28 cellular contexts compared by ENCODE assay signal in the genomic region with DNA sequence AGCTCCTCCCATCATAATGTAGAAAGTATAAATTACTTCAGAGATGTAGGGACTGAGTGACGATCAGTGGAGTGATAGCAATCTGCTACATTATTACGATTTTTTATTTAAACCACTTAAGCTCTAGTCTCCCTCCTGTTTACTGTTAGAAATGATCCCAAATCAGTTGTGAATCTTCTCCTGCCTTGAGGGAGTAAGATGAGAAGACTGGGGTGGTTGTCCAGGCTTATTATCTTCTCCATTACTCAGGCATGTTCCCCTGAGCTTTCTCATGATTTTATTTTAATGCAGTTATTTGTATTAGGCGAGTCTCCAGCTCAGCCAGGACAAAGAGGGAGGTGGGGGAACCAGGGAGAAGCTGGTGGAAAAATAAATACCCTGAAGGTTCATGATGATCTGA.
"Had no signal": no experiment of that assay in that cellular context is flagged by ENCODE, and none has a peak within 500 bp of the region (broad histone marks: within the 10 kb centered on the region; RNA-seq: fewer than 3 reads in every experiment).

No MANE protein-coding gene starts in this region.

- DNase-seq: activated CD4-positive, alpha-beta T cell treated with anti-CD3 and anti-CD28 coated beads, Interleukin-2, amount 50 U/mL, for 1 hour; activated CD4-positive, CD25-positive, alpha-beta regulatory T cell treated with anti-CD3 and anti-CD28 coated beads, Interleukin-2, amount 50 U/mL, for 72 hours; activated CD8-positive, alpha-beta T cell treated with anti-CD3 and anti-CD28 coated beads, Interleukin-2, amount 10 ng/mL, durations not matched to agents 7 days and 5 days; activated gamma-delta T cell treated with Interleukin-2 at 50 U/mL for 16 hours; activated T-cell treated with anti-CD3 and anti-CD28 coated beads, Interleukin-2, amount 50 U/mL, for 1 hour; aorta; brain microvascular endothelial cell; caudate nucleus; dermis blood vessel endothelial cell; effector CD8-positive, alpha-beta T cell; foreskin keratinocyte; hypothalamus; left ventricle myocardium superior; mammary epithelial cell; midbrain; natural killer cell; occipital lobe; retina; sigmoid colon; stimulated activated CD4-positive, alpha-beta T cell treated with anti-CD3 and anti-CD28 coated beads, Interleukin-15, amount 100 ng/mL, for 24 hours; stomach; transverse colon; WERI-Rb-1 had no signal

- H3K4me3 ChIP-seq: sigmoid colon, smooth muscle cell, stomach, suprapubic skin, transverse colon had no signal

- H3K36me3 ChIP-seq: brain microvascular endothelial cell, sigmoid colon, stomach, suprapubic skin, transverse colon, WERI-Rb-1 had no signal

- H3K9me3 ChIP-seq: sigmoid colon, stomach, suprapubic skin, transverse colon had no signal

- H3K36me3 Mint-ChIP-seq: natural killer cell; stimulated activated memory B cell treated with anti-CD40 and anti-IgM and Interleukin-4, amounts not matched to agents 10 μg/mL and 1 μg/mL and 100 μg/mL, for 72 hours had no signal

- H3K27ac Mint-ChIP-seq: activated CD8-positive, alpha-beta T cell treated with anti-CD3 and anti-CD28 coated beads, Interleukin-2, amount 10 ng/mL, durations not matched to agents 7 days and 5 days; activated naive CD4-positive, alpha-beta T cell treated with anti-CD3 and anti-CD28 coated beads, Interleukin-2, amount 50 U/mL, for 24 hours; natural killer cell; progenitor cell of endocrine pancreas; stimulated activated memory B cell treated with anti-CD40 and anti-IgM and Interleukin-4, amounts not matched to agents 10 μg/mL and 1 μg/mL and 100 μg/mL, for 72 hours had no signal

- H3K27ac ChIP-seq: brain microvascular endothelial cell, foreskin keratinocyte, sigmoid colon, stomach, suprapubic skin, transverse colon, WERI-Rb-1 had no signal

- H3K27me3 ChIP-seq: brain microvascular endothelial cell, foreskin keratinocyte, sigmoid colon, stomach, suprapubic skin, transverse colon had no signal

- H3K4me1 Mint-ChIP-seq: activated naive CD4-positive, alpha-beta T cell treated with anti-CD3 and anti-CD28 coated beads, Interleukin-2, amount 50 U/mL, for 24 hours; natural killer cell; stimulated activated memory B cell treated with anti-CD40 and anti-IgM and Interleukin-4, amounts not matched to agents 10 μg/mL and 1 μg/mL and 100 μg/mL, for 72 hours had no signal

- H3K4me3 Mint-ChIP-seq: activated CD8-positive, alpha-beta T cell treated with anti-CD3 and anti-CD28 coated beads, Interleukin-2, amount 10 ng/mL, durations not matched to agents 7 days and 5 days; activated naive CD4-positive, alpha-beta T cell treated with anti-CD3 and anti-CD28 coated beads, Interleukin-2, amount 50 U/mL, for 24 hours; natural killer cell; stimulated activated memory B cell treated with anti-CD40 and anti-IgM and Interleukin-4, amounts not matched to agents 10 μg/mL and 1 μg/mL and 100 μg/mL, for 72 hours had no signal

- ATAC-seq: activated CD8-positive, alpha-beta T cell treated with anti-CD3 and anti-CD28 coated beads, Interleukin-2, amount 10 ng/mL, durations not matched to agents 7 days and 5 days; foreskin keratinocyte; left ventricle myocardium superior; stimulated activated memory B cell treated with anti-CD40 and anti-IgM and Interleukin-4, amounts not matched to agents 10 μg/mL and 1 μg/mL and 100 μg/mL, for 72 hours had no signal

- H3K4me1 ChIP-seq: sigmoid colon, stomach, suprapubic skin, transverse colon had no signal

- H3K9me3 Mint-ChIP-seq: activated naive CD4-positive, alpha-beta T cell treated with anti-CD3 and anti-CD28 coated beads, Interleukin-2, amount 50 U/mL, for 24 hours; natural killer cell; stimulated activated memory B cell treated with anti-CD40 and anti-IgM and Interleukin-4, amounts not matched to agents 10 μg/mL and 1 μg/mL and 100 μg/mL, for 72 hours had no signal
